In genomic region chr15:51799908-51800252, GRCh38 we compare ENCODE assay signal across 22 cellular contexts. TPM values are rescaled to one million over a fixed set of nuclear protein-coding genes. Genes with fewer than 3 reads are reported as not detected.
A peak's percentile ranks its signal among the peaks of the same experiment; 100 is the strongest.
DNase-seq lines count a peak whose midpoint lies in the region; ATAC-seq, FAIRE-seq and TF ChIP-seq lines count a peak whose summit lies in the region.
"Had no signal": no experiment of that assay in that cellular context is flagged by ENCODE, and none has a peak within 500 bp of the region (broad histone marks: within the 10 kb centered on the region; RNA-seq: fewer than 3 reads in every experiment).

No MANE protein-coding gene starts in this region.

- H3K9me3 ChIP-seq in A549 (no peaks in the 10 kb centered on the region), K562 (replicated peaks; ENCODE audit: control insufficient read depth, insufficient read depth, low read depth, low read length) (no peaks in the 10 kb centered on the region), neuronal stem cell (replicated peaks in 1 of 2; ENCODE audit: control insufficient read depth in 2 of 2, insufficient read depth in 1 of 2, low read depth in 1 of 2, low read length in 2 of 2) (no peaks in the 10 kb centered on the region)
- H3K9me3 ChIP-seq: BLaER1 treated with 17β-estradiol and CSF1 and Interleukin-3, amounts not matched to agents 10 nM and 100 nM; Caco-2 had no signal

- no peak overlapping the region for H3K4me2 ChIP-seq in A549
- H3K4me2 ChIP-seq in GM23338 = no peak overlapping the region
- no peak overlapping the region for H3K4me2 ChIP-seq in K562 (ENCODE audit: insufficient read depth, low read length)
- no peak overlapping the region for H3K4me2 ChIP-seq in neuronal stem cell (ENCODE audit: insufficient read depth, low read length, poor library complexity, severe bottlenecking)
- H3K4me2 ChIP-seq: BLaER1 treated with 17β-estradiol and CSF1 and Interleukin-3, amounts not matched to agents 10 nM and 100 nM had no signal

- H2AK5ac ChIP-seq in neuronal stem cell (ENCODE audit: low read depth, low read length) = no peak overlapping the region

- TF ChIP-seq EP300 in A549 (IDR thresholded peaks at IDR 0.05) (no peak), K562 (IDR thresholded peaks at IDR 0.05; ENCODE audit: low read length) (no peak)

- no peak overlapping the region for H4K8ac ChIP-seq in neuronal stem cell (ENCODE audit: low read depth, low read length)

- no peak overlapping the region for H2BK120ac ChIP-seq in neuronal stem cell (ENCODE audit: low read depth, low read length)

- no peaks in the 10 kb centered on the region for H3K27me3 ChIP-seq in GM23338 (ENCODE audit: insufficient read depth)
- no peaks in the 10 kb centered on the region for H3K27me3 ChIP-seq in K562 (ENCODE audit: control insufficient read depth in 2 of 2, insufficient read depth in 2 of 2, low read length in 2 of 2)
- H3K27me3 ChIP-seq in neuronal stem cell (ENCODE audit: control insufficient read depth in 3 of 3, insufficient read depth in 3 of 3, low read depth in 1 of 3, low read length in 3 of 3) = no peaks in the 10 kb centered on the region
- H3K27me3 ChIP-seq: BLaER1 treated with 17β-estradiol and CSF1 and Interleukin-3, amounts not matched to agents 10 nM and 100 nM had no signal

- no peak overlapping the region for H3K14ac ChIP-seq in neuronal stem cell (ENCODE audit: low read length)

- H4K91ac ChIP-seq in neuronal stem cell (ENCODE audit: low read depth, low read length, poor library complexity) = no peak overlapping the region

- H3K18ac ChIP-seq in neuronal stem cell (ENCODE audit: low read length) = no peak overlapping the region

- H3K4ac ChIP-seq in neuronal stem cell (ENCODE audit: low read length) = no peak overlapping the region

- CTCF ChIA-PET in A549 (lab: Yijun Ruan, JAX) (interaction anchor here (0.8 to 1.7 kb wide), 12 partner anchors 10 to 150 kb away, joined by 3 to 8 read pairs (median 4); no protein-coding TSS in a partner anchor), K562 (lab: Yijun Ruan, JAX; ENCODE audit: low intra/inter-chr PET ratio) (no interaction called here)

- no peaks in the 10 kb centered on the region; the same call in 2 of the 3 replicates for H3K4me1 Mint-ChIP-seq in GM23338
- H3K4me1 Mint-ChIP-seq in naive thymus-derived CD8-positive, alpha-beta T cell = peaks cover 0 to 4% (median 1%) of the 10 kb centered on the region in 4 donors

- POLR2A ChIA-PET in A549 (lab: Yijun Ruan, JAX) = no interaction called here
- POLR2A ChIA-PET in K562 (lab: Yijun Ruan, JAX) = interaction anchor here (0.7 kb wide), 1 partner anchor 14 kb away, joined by 4 read pairs; no protein-coding TSS in a partner anchor
- POLR2A ChIA-PET in naive thymus-derived CD8-positive, alpha-beta T cell (lab: Charles Lee) = interaction anchor here (0.5 kb wide), 1 partner anchor 149 kb away, joined by 6 read pairs; no protein-coding TSS in a partner anchor

- H3F3A ChIP-seq in GM23338 (replicated peaks; ENCODE audit: low read depth) = no peaks in the 10 kb centered on the region

- no peak for TF ChIP-seq CTCF in A549 (IDR thresholded peaks at IDR 0.05)
- no peak for TF ChIP-seq CTCF in GM23338 (conservative IDR thresholded peaks at IDR 0.05; ENCODE audit: low read depth in 2 of 2)
- no peak for TF ChIP-seq CTCF in K562 (IDR thresholded peaks at IDR 0.05 in 2 of 3, conservative IDR thresholded peaks at IDR 0.05 in 1 of 3; ENCODE audit: insufficient read depth in 2 of 3, low read depth in 1 of 3, low read length in 3 of 3)

- TF ChIP-seq RAD21 in A549 (conservative IDR thresholded peaks at IDR 0.05 in 1 of 2, IDR thresholded peaks at IDR 0.05 in 1 of 2) (no peak), K562 (CRISPR knock-in tag; conservative IDR thresholded peaks at IDR 0.05 in 1 of 2, IDR thresholded peaks at IDR 0.05 in 1 of 2) (no peak)

- H2BK15ac ChIP-seq in neuronal stem cell (ENCODE audit: low read length) = no peak overlapping the region

- H3K4me3 ChIP-seq in A549 (no peak overlapping the region), GM23338 (no peak overlapping the region), K562 (no peak overlapping the region), neuronal stem cell (ENCODE audit: low read length in 2 of 2) (no peak overlapping the region)
- H3K4me3 ChIP-seq: BLaER1 treated with 17β-estradiol and CSF1 and Interleukin-3, amounts not matched to agents 10 nM and 100 nM had no signal

- H3K23ac ChIP-seq in neuronal stem cell (ENCODE audit: low read depth, low read length, poor library complexity) = no peak overlapping the region

- no peaks in the 10 kb centered on the region for H3K36me3 Mint-ChIP-seq in GM23338 (ENCODE audit: low read depth)
- peaks cover 0 to 49% (median 35%) of the 10 kb centered on the region in 3 donors for H3K36me3 Mint-ChIP-seq in naive thymus-derived CD8-positive, alpha-beta T cell

- H2AFZ ChIP-seq in GM23338 (no peak overlapping the region), K562 (ENCODE audit: low read depth, low read length) (no peak overlapping the region), neuronal stem cell (ENCODE audit: low read length) (peak overlapping the region; percentile 66)

- ATAC-seq in A549 (no peak), GM23338 (no peak), K562 (no peak), HG03139 (IDR thresholded peaks at IDR 0.05; ENCODE audit: unreplicated experiment) (no peak), GM18858 (IDR thresholded peaks at IDR 0.05; ENCODE audit: unreplicated experiment) (no peak)
- no peak for ATAC-seq in naive thymus-derived CD8-positive, alpha-beta T cell
- ATAC-seq: CD8-positive, alpha-beta T cell had no signal

- BruUV-seq in K562 (replicated peaks; lab: Mats Ljungman, UMichigan) = no TSS peak

- no peaks in the 10 kb centered on the region for H4K20me1 ChIP-seq in GM23338 (replicated peaks; ENCODE audit: insufficient read depth)
- H4K20me1 ChIP-seq in K562 (replicated peaks; ENCODE audit: control insufficient read depth, insufficient read depth, low read length) = no peaks in the 10 kb centered on the region
- H4K20me1 ChIP-seq: BLaER1 treated with 17β-estradiol and CSF1 and Interleukin-3, amounts not matched to agents 10 nM and 100 nM had no signal

- H2BK5ac ChIP-seq in neuronal stem cell (ENCODE audit: low read length) = no peak overlapping the region

- no peaks in the 10 kb centered on the region for H3K9me1 ChIP-seq in K562 (ENCODE audit: control insufficient read depth, insufficient read depth, low read length)

- TF ChIP-seq POLR2A in A549 (IDR thresholded peaks at IDR 0.05; ENCODE audit: low read length) (no peak), K562 (conservative IDR thresholded peaks at IDR 0.05) (no peak)

- intact Hi-C loops in K562 (cut with micrococcal nuclease) = no loop called here

- H3K4me1 ChIP-seq in A549 (peaks cover 50% of the 10 kb centered on the region), GM23338 (ENCODE audit: insufficient read depth) (no peaks in the 10 kb centered on the region), K562 (replicated peaks in 1 of 2; ENCODE audit: control insufficient read depth in 2 of 2, insufficient read depth in 2 of 2, low read length in 2 of 2) (peaks cover 0 to 7% of the 10 kb centered on the region in 2 experiments; a peak in 3 of 5 replicates), neuronal stem cell (ENCODE audit: control insufficient read depth in 2 of 2, insufficient read depth in 1 of 2, low read depth in 1 of 2, low read length in 2 of 2) (peaks cover 1 to 13% of the 10 kb centered on the region in 2 donors)

- H3K36me3 ChIP-seq in GM23338 (ENCODE audit: insufficient read depth) (0 out of 2 replicates have a peak, but pooled peaks cover 7% of the 10 kb centered on the region), K562 (ENCODE audit: control insufficient read depth, insufficient read depth, low read length) (no peaks in the 10 kb centered on the region), neuronal stem cell (replicated peaks in 1 of 2; ENCODE audit: control insufficient read depth in 2 of 2, insufficient read depth in 2 of 2, low read length in 2 of 2) (no peaks in the 10 kb centered on the region)

- H2BK12ac ChIP-seq in neuronal stem cell (ENCODE audit: low read length) = no peak overlapping the region

- H3K9me2 ChIP-seq in GM23338 (ENCODE audit: insufficient read depth) = no peaks in the 10 kb centered on the region

- no peak for FAIRE-seq in A549 (lab: Jason Lieb, UNC)
- no peak for FAIRE-seq in K562 (lab: Jason Lieb, UNC)
- FAIRE-seq: A204.1, D721Med, G401.6, GM12891 had no signal

- H3K79me2 ChIP-seq in GM23338 (replicated peaks; ENCODE audit: insufficient read depth) (no peaks in the 10 kb centered on the region), K562 (ENCODE audit: control insufficient read depth, insufficient read depth, low read length) (no peaks in the 10 kb centered on the region)

- H3K27ac ChIP-seq in A549 (peak overlapping the region in 1 of 2 experiments; percentile 5; a peak in 2 of 6 replicates), GM23338 (ENCODE audit: low read depth) (no peak overlapping the region), K562 (ENCODE audit: extremely low read depth, low read depth, low read length) (no peak overlapping the region), neuronal stem cell (replicated peaks; ENCODE audit: low read length) (no peak overlapping the region)
- H3K27ac ChIP-seq: BLaER1 treated with 17β-estradiol and CSF1 and Interleukin-3, amounts not matched to agents 10 nM and 100 nM; C4-2B had no signal

- H3K9me3 Mint-ChIP-seq in GM23338 = no peaks in the 10 kb centered on the region
- H3K9me3 Mint-ChIP-seq in naive thymus-derived CD8-positive, alpha-beta T cell = no peaks in the 10 kb centered on the region
- H3K9me3 Mint-ChIP-seq: CD4-positive, alpha-beta T cell; CD8-positive, alpha-beta T cell had no signal

- H3K9ac ChIP-seq in K562 (ENCODE audit: insufficient read depth in 1 of 2, low read depth in 2 of 2, low read length in 2 of 2) = no peak overlapping the region
- H3K9ac ChIP-seq in neuronal stem cell (ENCODE audit: low read depth, low read length, poor library complexity) = no peak overlapping the region
- H3K9ac ChIP-seq: BLaER1 treated with 17β-estradiol and CSF1 and Interleukin-3, amounts not matched to agents 10 nM and 100 nM had no signal

- peaks cover 2% of the 10 kb centered on the region for H3K79me1 ChIP-seq in neuronal stem cell (ENCODE audit: low read depth, low read length)

- peaks cover 2% of the 10 kb centered on the region for H3K27me3 Mint-ChIP-seq in GM23338 (ENCODE audit: insufficient read depth, low read depth, poor library complexity)
- H3K27me3 Mint-ChIP-seq in naive thymus-derived CD8-positive, alpha-beta T cell = no peaks in the 10 kb centered on the region
- H3K27me3 Mint-ChIP-seq: B cell; CD4-positive, alpha-beta T cell had no signal

- DNase-seq in A549 (ENCODE audit: low read depth in 1 of 2, low spot score in 1 of 2) = no peak
- no peak for DNase-seq in GM23338 (ENCODE audit: low spot score)
- DNase-seq in K562 (ENCODE audit: extremely low read depth in 1 of 4, low spot score in 3 of 4) = no peak
- DNase-seq in neuronal stem cell (ENCODE audit: low spot score) = no peak
- DNase-seq in naive thymus-derived CD8-positive, alpha-beta T cell = no peak
- DNase-seq: 8988T; AML-193; Caco-2; Calu3; CD4-positive, alpha-beta T cell; CD8-positive, alpha-beta T cell; DMS79 treated with DMSO at 0.1 percent for 48 hours; GF-D8 had no signal

- in situ Hi-C loops in K562 (cut with MboI) = no loop called here

- 0 out of 2 replicates have a peak overlapping the region, but pooled peaks have one; percentile 17 for H3K27ac Mint-ChIP-seq in GM23338
- no peak overlapping the region for H3K27ac Mint-ChIP-seq in naive thymus-derived CD8-positive, alpha-beta T cell
- H3K27ac Mint-ChIP-seq: B cell; CD4-positive, alpha-beta T cell; CD8-positive, alpha-beta T cell had no signal

- no peak overlapping the region for H3K4me3 Mint-ChIP-seq in GM23338
- no peak overlapping the region for H3K4me3 Mint-ChIP-seq in naive thymus-derived CD8-positive, alpha-beta T cell
- H3K4me3 Mint-ChIP-seq: B cell; CD4-positive, alpha-beta T cell; CD8-positive, alpha-beta T cell had no signal

RNA-seq across cellular contexts. Expression of gene TMOD3, which starts 29.6 kb away (rescaled TPM):
- polyA plus RNA-seq in A549 (2011; rRNA removed) (93.2 and 111 TPM in 2 replicates), A549 (2017; fragmentation: RNase III; extraction: RNeasy Plus Mini Kit Qiagen cat#74134 plus additional on column Dnase treatment) (55.5 to 57.8 TPM (median 57.5 TPM) in 3 replicates), GM23338 (2016; fragmentation: Nextera tagmentation; extraction: Ambion mirVana) (23.4 and 29.9 TPM in 2 replicates), K562 (2011; rRNA removed) (20.0 and 26.4 TPM in 2 replicates), K562 (2014; fragmentation: Illumina TruSeq; extraction: Trizol) (26.3 and 30.9 TPM in 2 replicates), K562 (2014; fragmentation: Nextera tagmentation; extraction: Ambion mirVana) (10 to 100 TPM in 1 of 2 experiments, 1 to 10 TPM in 1; 6.8 to 12.0 TPM), K562 (2014; rRNA removed) (21.1 and 22.6 TPM in 2 replicates)
- 11.4 and 13.2 TPM in 2 replicates for polyA plus RNA-seq in A549 (2012; cell fraction: cytosol; rRNA removed)
- 8.5 and 11.3 TPM in 2 replicates for polyA plus RNA-seq in A549 (2012; cell fraction: nucleus; rRNA removed)
- 29.2 and 34.3 TPM in 2 replicates for polyA minus RNA-seq in A549 (2011; rRNA and poly(A)+ RNA removed)
- 22.1 and 26.1 TPM in 2 replicates for total RNA-seq in GM23338 (2014; rRNA removed; shearing (Covaris generic))
- total RNA-seq in K562 (2011; cell fraction: chromatin; rRNA removed; ENCODE audit: low replicate concordance) = 24.8 and 43.8 TPM in 2 replicates
- total RNA-seq in K562 (2011; cell fraction: nucleolus; rRNA removed) = 10.7 and 12.5 TPM in 2 replicates
- 21.0 and 49.5 TPM in 2 replicates for total RNA-seq in K562 (2011; cell fraction: nucleoplasm; rRNA removed)
- total RNA-seq in K562 (2014; rRNA removed) (30.9 and 34.5 TPM in 2 replicates), K562 (2014; rRNA removed; fragmentation: Illumina TruSeq; extraction: Trizol) (39.4 and 40.8 TPM in 2 replicates), K562 (2015; rRNA removed; fragmentation: Illumina TruSeq; extraction: Trizol) (44.0 and 44.4 TPM in 2 replicates), K562 (2021) (42.7 and 45.0 TPM in 2 replicates)
- 4.8 and 10.4 TPM in 2 replicates for polyA plus RNA-seq in K562 (2011; cell fraction: cytosol; rRNA removed)
- polyA plus RNA-seq in K562 (2011; cell fraction: nucleus; rRNA removed) = 11.4 and 14.8 TPM in 2 replicates
- 14.0 and 15.3 TPM in 2 replicates for polyA plus RNA-seq in K562 (2012)
- polyA minus RNA-seq in K562 (2011; rRNA and poly(A)+ RNA removed) = 40.7 and 47.9 TPM in 2 replicates
- polyA minus RNA-seq in K562 (2011; cell fraction: cytosol; rRNA and poly(A)+ RNA removed) = 9.8 and 14.3 TPM in 2 replicates
- polyA minus RNA-seq in K562 (2011; cell fraction: nucleus; rRNA and poly(A)+ RNA removed) = 7.5 and 10.4 TPM in 2 replicates
- polyA plus RNA-seq in neuronal stem cell (2013, experiment 1 of 2) = 9.9 TPM
- 10.7 TPM for polyA plus RNA-seq in neuronal stem cell (2013, experiment 2 of 2)
- 10 to 100 TPM; 52.5 to 56.7 TPM for total RNA-seq in naive thymus-derived CD8-positive, alpha-beta T cell
- 10 to 100 TPM; 27.6 to 32.6 (median 28.0) TPM for polyA plus RNA-seq in naive thymus-derived CD8-positive, alpha-beta T cell

RNA-seq across cellular contexts. Expression of gene TMOD2, which starts 48.5 kb away (rescaled TPM):
- 2.5 and 2.8 TPM in 2 replicates for polyA plus RNA-seq in A549 (2011; rRNA removed)
- polyA plus RNA-seq in A549 (2012; cell fraction: cytosol; rRNA removed) = 0.24 and 0.30 TPM in 2 replicates
- 0.18 and 0.31 TPM in 2 replicates for polyA plus RNA-seq in A549 (2012; cell fraction: nucleus; rRNA removed)
- 1.6 to 2.1 TPM (median 2.0 TPM) in 3 replicates for polyA plus RNA-seq in A549 (2017; fragmentation: RNase III; extraction: RNeasy Plus Mini Kit Qiagen cat#74134 plus additional on column Dnase treatment)
- 1.2 and 1.4 TPM in 2 replicates for polyA minus RNA-seq in A549 (2011; rRNA and poly(A)+ RNA removed)
- 5.9 and 7.4 TPM in 2 replicates for total RNA-seq in GM23338 (2014; rRNA removed; shearing (Covaris generic))
- polyA plus RNA-seq in GM23338 (2016; fragmentation: Nextera tagmentation; extraction: Ambion mirVana) = 2.8 and 3.0 TPM in 2 replicates
- total RNA-seq in K562 (2011; cell fraction: chromatin; rRNA removed; ENCODE audit: low replicate concordance) = 3.1 and 8.1 TPM in 2 replicates
- total RNA-seq in K562 (2011; cell fraction: nucleolus; rRNA removed) = 0.83 and 1.4 TPM in 2 replicates
- total RNA-seq in K562 (2011; cell fraction: nucleoplasm; rRNA removed) = 5.7 and 14.4 TPM in 2 replicates
- 2.2 TPM in 2 replicates for total RNA-seq in K562 (2014; rRNA removed)
- 3.8 and 4.8 TPM in 2 replicates for total RNA-seq in K562 (2014; rRNA removed; fragmentation: Illumina TruSeq; extraction: Trizol)
- total RNA-seq in K562 (2015; rRNA removed; fragmentation: Illumina TruSeq; extraction: Trizol) = 3.3 and 3.6 TPM in 2 replicates
- total RNA-seq in K562 (2021) = 3.2 and 3.4 TPM in 2 replicates
- 2.3 and 3.6 TPM in 2 replicates for polyA plus RNA-seq in K562 (2011; rRNA removed)
- polyA plus RNA-seq in K562 (2011; cell fraction: cytosol; rRNA removed) = 0.57 and 1.1 TPM in 2 replicates
- polyA plus RNA-seq in K562 (2011; cell fraction: nucleus; rRNA removed) = 2.7 and 2.9 TPM in 2 replicates
- 1.7 and 4.4 TPM in 2 replicates for polyA plus RNA-seq in K562 (2012)
- 2.7 and 3.0 TPM in 2 replicates for polyA plus RNA-seq in K562 (2014; fragmentation: Illumina TruSeq; extraction: Trizol)
- under 1 TPM; 0.49 to 0.85 TPM for polyA plus RNA-seq in K562 (2014; fragmentation: Nextera tagmentation; extraction: Ambion mirVana)
- 2.1 and 3.3 TPM in 2 replicates for polyA plus RNA-seq in K562 (2014; rRNA removed)
- 2.3 and 3.5 TPM in 2 replicates for polyA minus RNA-seq in K562 (2011; rRNA and poly(A)+ RNA removed)
- polyA minus RNA-seq in K562 (2011; cell fraction: cytosol; rRNA and poly(A)+ RNA removed) = 0.91 and 1.7 TPM in 2 replicates
- 1.8 and 1.9 TPM in 2 replicates for polyA minus RNA-seq in K562 (2011; cell fraction: nucleus; rRNA and poly(A)+ RNA removed)
- polyA plus RNA-seq in neuronal stem cell (2013, experiment 1 of 2) = 4.4 TPM
- polyA plus RNA-seq in neuronal stem cell (2013, experiment 2 of 2) = 4.2 TPM
- 10 to 100 TPM; 19.9 to 21.0 TPM for total RNA-seq in naive thymus-derived CD8-positive, alpha-beta T cell
- 1 to 10 TPM; 2.9 to 4.4 (median 3.5) TPM for polyA plus RNA-seq in naive thymus-derived CD8-positive, alpha-beta T cell

Comparison
In these comparisons a context has a peak if more than half of its experiments do, and no peak if none do; other contexts are left out.
1. Of the 35 proteins assayed by ChIP-seq in both K562 and A549: peak only in K562: none; only in A549: MAFK; in both: none; in neither: 34.